8 cellular contexts compared by ENCODE assay signal in genomic region chr19:19389683-19390082, GRCh38. TPM values are rescaled to one million over a fixed set of nuclear protein-coding genes. Genes with fewer than 3 reads are reported as not detected.
DNase-seq lines count a peak whose midpoint lies in the region; ATAC-seq and TF ChIP-seq lines count a peak whose summit lies in the region.
"Not testable (repeated sequence)": the region's sequence is repeated elsewhere in the genome, so short reads cannot be mapped to it uniquely, and the experiment has no call there.

No MANE protein-coding gene starts in this region.

- not testable (repeated sequence) for TF ChIP-seq POLR2A in NB4 (IDR thresholded peaks at IDR 0.05; ENCODE audit: extremely low read depth, insufficient read length)

- H3K27me3 Mint-ChIP-seq in CD14-positive monocyte (ENCODE audit: low read depth in 3 of 3); activated T-cell treated with anti-CD3 and anti-CD28 coated beads, Interleukin-2, amount 50 U/mL, for 4 hours (ENCODE audit: low read depth); MCF 10A (ENCODE audit: insufficient read depth, unreplicated experiment); mesothelial cell of epicardium (ENCODE audit: low read depth); progenitor cell of endocrine pancreas: not testable (repeated sequence)

- POLR2A ChIA-PET in MCF 10A (lab: Yijun Ruan, JAX), result interaction anchor here (2.4 kb wide), 1 partner anchor 14 kb away, joined by 11 read pairs; no protein-coding TSS in a partner anchor

- not testable (repeated sequence) for H3K27me3 ChIP-seq in thoracic aorta (replicated peaks; ENCODE audit: insufficient read depth)

- H3K36me3 Mint-ChIP-seq in CD14-positive monocyte (peaks cover 16 to 30% of the 10 kb centered on the region in 2 donors), MCF 10A (ENCODE audit: insufficient read depth, unreplicated experiment) (peaks cover 18% of the 10 kb centered on the region)
- not testable (repeated sequence) for H3K36me3 Mint-ChIP-seq in activated T-cell treated with anti-CD3 and anti-CD28 coated beads, Interleukin-2, amount 50 U/mL, for 4 hours (ENCODE audit: insufficient read depth); mesothelial cell of epicardium; progenitor cell of endocrine pancreas (ENCODE audit: insufficient read depth)

- ATAC-seq in activated T-cell treated with anti-CD3 and anti-CD28 coated beads, Interleukin-2, amount 50 U/mL, for 4 hours; Right ventricle myocardium inferior; thoracic aorta (ENCODE audit: insufficient number of reproducible peaks, low FRiP score, low read depth): not testable (repeated sequence)

- not testable (repeated sequence) for DNase-seq in CD14-positive monocyte (ENCODE audit: low spot score); NB4 (ENCODE audit: low read depth); activated T-cell treated with anti-CD3 and anti-CD28 coated beads, Interleukin-2, amount 50 U/mL, for 4 hours; MCF 10A (ENCODE audit: unreplicated experiment); mesothelial cell of epicardium (ENCODE audit: low spot score in 2 of 2, unreplicated experiment in 2 of 2); progenitor cell of endocrine pancreas (ENCODE audit: low spot score, unreplicated experiment); thoracic aorta (ENCODE audit: low spot score)
- DNase-seq in Right ventricle myocardium inferior (ENCODE audit: missing footprints), result peak; percentile 64

- TF ChIP-seq CTCF in CD14-positive monocyte (IDR thresholded peaks at IDR 0.05); NB4 (IDR thresholded peaks at IDR 0.05; ENCODE audit: low read depth, low read length); MCF 10A (IDR thresholded peaks at IDR 0.05; ENCODE audit: unreplicated experiment); mesothelial cell of epicardium (IDR thresholded peaks at IDR 0.05; ENCODE audit: unreplicated experiment); progenitor cell of endocrine pancreas (IDR thresholded peaks at IDR 0.05; ENCODE audit: unreplicated experiment); thoracic aorta (IDR thresholded peaks at IDR 0.05): not testable (repeated sequence)

- H3K27ac Mint-ChIP-seq in CD14-positive monocyte (peak overlapping the region in 5 of 7 donors; percentile 7 to 84 (median 65)), MCF 10A (ENCODE audit: low read depth, unreplicated experiment) (peak overlapping the region; percentile 25), mesothelial cell of epicardium (peak overlapping the region; percentile 93), progenitor cell of endocrine pancreas (peak overlapping the region; percentile 33)

- H3K4me3 Mint-ChIP-seq in CD14-positive monocyte; MCF 10A (ENCODE audit: unreplicated experiment); mesothelial cell of epicardium; progenitor cell of endocrine pancreas (ENCODE audit: low read depth): not testable (repeated sequence)
- H3K4me3 Mint-ChIP-seq in activated T-cell treated with anti-CD3 and anti-CD28 coated beads, Interleukin-2, amount 50 U/mL, for 4 hours, result peak overlapping the region; percentile 22

- not testable (repeated sequence) for H3K9me3 Mint-ChIP-seq in CD14-positive monocyte; activated T-cell treated with anti-CD3 and anti-CD28 coated beads, Interleukin-2, amount 50 U/mL, for 4 hours; MCF 10A (ENCODE audit: unreplicated experiment); mesothelial cell of epicardium; progenitor cell of endocrine pancreas (ENCODE audit: low read depth)

- not testable (repeated sequence) for H3K9me3 ChIP-seq in thoracic aorta

- not testable (repeated sequence) for H3K36me3 ChIP-seq in thoracic aorta

- H3K4me3 ChIP-seq in NB4 (ENCODE audit: low read depth, low read length), result peak overlapping the region; percentile 52
- not testable (repeated sequence) for H3K4me3 ChIP-seq in thoracic aorta

- BruUV-seq in MCF 10A (replicated peaks; lab: Mats Ljungman, UMichigan), result not testable (repeated sequence)

- H3K4me1 Mint-ChIP-seq in CD14-positive monocyte (peaks cover 76% of the 10 kb centered on the region), MCF 10A (ENCODE audit: insufficient read depth, unreplicated experiment) (peaks cover 46% of the 10 kb centered on the region), mesothelial cell of epicardium (peaks cover 48% of the 10 kb centered on the region), progenitor cell of endocrine pancreas (ENCODE audit: low read depth) (peaks cover 26% of the 10 kb centered on the region)
- H3K4me1 Mint-ChIP-seq in activated T-cell treated with anti-CD3 and anti-CD28 coated beads, Interleukin-2, amount 50 U/mL, for 4 hours (ENCODE audit: low read depth), result peaks cover 70% of the 10 kb centered on the region

- peaks cover 20 to 61% of the 10 kb centered on the region in 2 donors for H3K4me1 ChIP-seq in thoracic aorta (ENCODE audit: control insufficient read depth in 1 of 2, low read depth in 2 of 2)

- peak overlapping the region; percentile 59 to 79 for H3K27ac ChIP-seq in thoracic aorta

- CTCF ChIA-PET in MCF 10A (lab: Yijun Ruan, JAX), result interaction anchor here (0.8 to 1.6 kb wide), 3 partner anchors 9 to 101 kb away, joined by 3 to 6 read pairs (median 3); no protein-coding TSS in a partner anchor

- intact Hi-C loops in CD14-positive monocyte (cut with micrococcal nuclease); Right ventricle myocardium inferior (cut with DNase I): not testable (repeated sequence)
- intact Hi-C loops in MCF 10A (cut with micrococcal nuclease), result loop anchor here (5.0 kb wide), 1 partner anchor 103 kb away; no protein-coding TSS in a partner anchor

RNA-seq across cellular contexts. Expression of gene GATAD2A, which starts 15.8 kb away (rescaled TPM):
- 1 to 10 TPM; 8.0 to 8.7 TPM for polyA plus RNA-seq in CD14-positive monocyte
- 100 to 1,000 TPM; 187 to 240 (median 205) TPM for total RNA-seq in activated T-cell treated with anti-CD3 and anti-CD28 coated beads, Interleukin-2, amount 50 U/mL, for 4 hours
- total RNA-seq in MCF 10A (2022), result 77.4 and 91.5 TPM in 2 replicates
- 25.9 TPM for total RNA-seq in Right ventricle myocardium inferior
- total RNA-seq in mesothelial cell of epicardium, result 112 to 113 TPM (median 113 TPM) in 3 replicates
- 91.0 and 98.7 TPM in 2 replicates for total RNA-seq in progenitor cell of endocrine pancreas
- 10 to 100 TPM; 55.9 to 79.1 TPM for total RNA-seq in thoracic aorta

Comparison
In these comparisons a context has a peak if more than half of its experiments do, and no peak if none do; other contexts are left out.
1. H3K27ac Mint-ChIP-seq: peak in every context shown above with its lines; median percentile 93 in mesothelial cell of epicardium; 65 in CD14-positive monocyte; 33 in progenitor cell of endocrine pancreas; 25 in MCF 10A.